In the genomic region with DNA sequence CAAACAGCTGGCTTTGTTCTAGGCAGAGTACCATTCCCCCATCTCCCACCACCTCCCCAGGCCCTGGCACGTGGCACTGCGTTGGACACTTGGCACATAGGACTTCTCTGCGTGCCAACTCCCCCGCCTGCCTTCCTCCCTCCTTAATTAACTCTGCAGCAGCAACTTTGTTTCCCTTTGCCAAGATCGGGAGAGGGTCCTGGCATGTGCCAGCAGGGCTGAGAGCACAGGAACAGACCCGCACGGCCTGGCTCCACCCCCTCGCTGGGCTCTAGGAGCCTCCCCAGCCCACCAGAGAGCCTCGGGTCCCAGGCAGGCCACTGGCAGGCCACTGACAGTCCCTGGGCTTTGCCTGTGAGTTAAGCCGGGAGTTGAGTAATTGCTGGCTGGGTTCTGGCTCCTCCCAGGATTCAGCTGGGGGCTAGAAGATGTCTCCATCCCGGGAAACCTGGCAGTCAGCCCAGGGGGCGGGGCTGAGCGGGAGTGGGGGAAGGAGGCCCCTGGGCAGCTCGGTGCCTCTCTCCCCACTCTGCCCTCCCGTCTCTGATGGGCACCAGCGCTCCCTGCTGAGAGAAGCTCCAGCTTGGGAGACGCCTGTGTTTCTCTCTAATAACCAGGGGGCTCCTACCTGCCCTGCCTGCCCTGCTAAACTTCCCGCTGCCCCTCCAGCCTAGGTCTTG, we compare ENCODE assay signal across 8 cellular contexts.
DNase-seq lines count a peak whose midpoint lies in the region; ATAC-seq, FAIRE-seq and TF ChIP-seq lines count a peak whose summit lies in the region.

No MANE protein-coding gene starts in this region.

- peaks cover 7 to 8% of the 10 kb centered on the region in 2 donors for H3K36me3 Mint-ChIP-seq in activated T-cell treated with anti-CD3 and anti-CD28 coated beads, Interleukin-2, amount 50 U/mL, for 72 hours (ENCODE audit: insufficient read depth in 2 of 2)

- intact Hi-C loops in HepG2 (cut with micrococcal nuclease; ENCODE audit: unreplicated experiment), result no loop called here

- no peaks in the 10 kb centered on the region for H3K36me3 ChIP-seq in HepG2 (replicated peaks in 1 of 2; ENCODE audit: control insufficient read depth in 1 of 2, insufficient read depth in 2 of 2, low read length in 2 of 2)
- no peaks in the 10 kb centered on the region for H3K36me3 ChIP-seq in upper lobe of left lung

- TF ChIP-seq EP300 in HepG2 (IDR thresholded peaks at IDR 0.05; ENCODE audit: low read depth in 2 of 2, low read length in 2 of 2) (no peak), HepG2 (CRISPR knock-in tag; IDR thresholded peaks at IDR 0.05; ENCODE audit: borderline replicate concordance) (no peak), upper lobe of left lung (IDR thresholded peaks at IDR 0.05) (no peak)

- H4K20me1 ChIP-seq in HepG2 (ENCODE audit: insufficient read depth, low read length), result no peaks in the 10 kb centered on the region

- no TSS peak for BruUV-seq in HepG2 (replicated peaks; lab: Mats Ljungman, UMichigan)

- H3K79me2 ChIP-seq in HepG2 (ENCODE audit: insufficient read depth, low read length), result no peaks in the 10 kb centered on the region

- no peak overlapping the region for H3K4me2 ChIP-seq in HepG2 (ENCODE audit: low read depth, low read length)

- H3K4me3 ChIP-seq in choroid plexus epithelial cell (ENCODE audit: low read depth, low read length), result no peak overlapping the region
- no peak overlapping the region for H3K4me3 ChIP-seq in HepG2 (replicated peaks in 1 of 3; ENCODE audit: insufficient read depth in 1 of 3, low read depth in 2 of 3, low read length in 3 of 3)
- no peak overlapping the region for H3K4me3 ChIP-seq in upper lobe of left lung

- no peak for FAIRE-seq in HepG2 (lab: Jason Lieb, UNC)

- TF ChIP-seq CTCF in choroid plexus epithelial cell (conservative IDR thresholded peaks at IDR 0.05; ENCODE audit: low read depth, low read length), result no peak
- TF ChIP-seq CTCF in HepG2 (CRISPR knock-in tag; IDR thresholded peaks at IDR 0.05), result no peak
- TF ChIP-seq CTCF in upper lobe of left lung (IDR thresholded peaks at IDR 0.05), result no peak

- peaks cover 14% of the 10 kb centered on the region for H3K27me3 Mint-ChIP-seq in activated T-cell treated with anti-CD3 and anti-CD28 coated beads, Interleukin-2, amount 50 U/mL, for 72 hours (ENCODE audit: low read depth)

- H3K4me1 ChIP-seq in HepG2 (ENCODE audit: insufficient read depth, low read length) (0 out of 2 replicates have a peak, but pooled peaks cover 5% of the 10 kb centered on the region), upper lobe of left lung (peaks cover 27 to 31% (median 27%) of the 10 kb centered on the region in 4 donors)

- DNase-seq in HCEC 1CT (peak; percentile 1), NCI-H460 (ENCODE audit: extremely low read depth, low read depth) (peak; percentile 3), choroid plexus epithelial cell (ENCODE audit: low read depth) (peak; percentile 49), HepG2 (ENCODE audit: low spot score) (peak; percentile 21), upper lobe of left lung (peak; percentile 52 to 93)
- DNase-seq in activated T-cell treated with anti-CD3 and anti-CD28 coated beads, Interleukin-2, amount 50 U/mL, for 72 hours, result no peak

- H3K27ac ChIP-seq in HepG2 (ENCODE audit: extremely low read length, insufficient read depth, low read length) (no peak overlapping the region), upper lobe of left lung (peak overlapping the region in 3 of 4 donors; percentile 37 to 53 (median 47))

- ATAC-seq in HepG2, result peak; percentile 68
- peak; percentile 58 to 80 for ATAC-seq in upper lobe of left lung (ENCODE audit: low FRiP score in 2 of 2)
- no peak for ATAC-seq in HG03139 (IDR thresholded peaks at IDR 0.05; ENCODE audit: unreplicated experiment)
- no peak for ATAC-seq in GM19324 (IDR thresholded peaks at IDR 0.05; ENCODE audit: low FRiP score, unreplicated experiment)
- no peak for ATAC-seq in activated T-cell treated with anti-CD3 and anti-CD28 coated beads, Interleukin-2, amount 50 U/mL, for 72 hours (replicated peaks in 1 of 2)

- CTCF ChIA-PET in HepG2 (lab: Yijun Ruan, JAX; ENCODE audit: low intra/inter-chr PET ratio, low total read pairs), result no interaction called here

- H3K4me1 Mint-ChIP-seq in activated T-cell treated with anti-CD3 and anti-CD28 coated beads, Interleukin-2, amount 50 U/mL, for 72 hours (ENCODE audit: low read depth), result peaks cover 4% of the 10 kb centered on the region

- POLR2A ChIA-PET in HepG2 (lab: Yijun Ruan, JAX), result no interaction called here

- peaks cover 4 to 65% of the 10 kb centered on the region in 2 experiments for H3K27me3 ChIP-seq in HepG2 (ENCODE audit: control insufficient read depth in 1 of 2, insufficient read depth in 2 of 2, low read length in 2 of 2)
- H3K27me3 ChIP-seq in upper lobe of left lung, result no peaks in the 10 kb centered on the region

- WGBS in HepG2 (ENCODE audit: low lambda C conversion rate), result 15% methylated on average over 16 of the region's 18 CpGs
- WGBS in upper lobe of left lung, 2 donors, result 13% methylated on average over 7 to 17 of the region's 18 CpGs

- H3K4me3 Mint-ChIP-seq in activated T-cell treated with anti-CD3 and anti-CD28 coated beads, Interleukin-2, amount 50 U/mL, for 72 hours, result no peak overlapping the region

- H3K9me3 Mint-ChIP-seq in activated T-cell treated with anti-CD3 and anti-CD28 coated beads, Interleukin-2, amount 50 U/mL, for 72 hours, result peaks cover 4 to 14% of the 10 kb centered on the region in 2 donors

- in situ Hi-C loops in HepG2 (cut with HindIII; ENCODE audit: extremely low pct_ligation_motif_present, low pct_unique_long_range_greater_than_20kb), result no loop called here

- no peak overlapping the region for H2AFZ ChIP-seq in HepG2 (ENCODE audit: low read length)

- TF ChIP-seq POLR2A in HepG2 (IDR thresholded peaks at IDR 0.05; ENCODE audit: insufficient read depth in 1 of 2, low read depth in 2 of 2, low read length in 2 of 2) (no peak), upper lobe of left lung (IDR thresholded peaks at IDR 0.05) (no peak)

- H3K27ac Mint-ChIP-seq in activated T-cell treated with anti-CD3 and anti-CD28 coated beads, Interleukin-2, amount 50 U/mL, for 72 hours, result no peak overlapping the region

- no peak for TF ChIP-seq RAD21 in HepG2 (CRISPR knock-in tag; IDR thresholded peaks at IDR 0.05)

- H3K9ac ChIP-seq in HepG2 (ENCODE audit: insufficient read depth, low read depth, low read length), result no peak overlapping the region

- H3K9me3 ChIP-seq in HepG2 (ENCODE audit: low read length) (no peaks in the 10 kb centered on the region), upper lobe of left lung (peaks cover 0 to 6% (median 2%) of the 10 kb centered on the region in 4 donors)

TF ChIP-seq in HepG2, 621 proteins besides CTCF, POLR2A, EP300 and RAD21 (continues in another document):
- TF ChIP-seq RBM22 (optimal IDR thresholded peaks at IDR 0.05; ENCODE audit: low read length) (no peak), GFI1 (CRISPR knock-in tag; IDR thresholded peaks at IDR 0.05; ENCODE audit: borderline replicate concordance) (no peak), ZBTB42 (CRISPR knock-in tag; IDR thresholded peaks at IDR 0.05) (no peak), ONECUT2 (CRISPR knock-in tag; IDR thresholded peaks at IDR 0.05) (no peak), IKZF5 (CRISPR knock-in tag; IDR thresholded peaks at IDR 0.05) (no peak), CREB1 (IDR thresholded peaks at IDR 0.05) (no peak), CREB1 (CRISPR knock-in tag; IDR thresholded peaks at IDR 0.05) (no peak), ZFP62 (CRISPR knock-in tag; IDR thresholded peaks at IDR 0.05) (no peak), U2AF1 (optimal IDR thresholded peaks at IDR 0.05; ENCODE audit: low read depth, low read length) (no peak), DNMT3B (CRISPR knock-in tag; conservative IDR thresholded peaks at IDR 0.05) (no peak), PHF5A (CRISPR knock-in tag; IDR thresholded peaks at IDR 0.05; ENCODE audit: low read depth, unreplicated experiment) (no peak), CBFB (CRISPR knock-in tag; IDR thresholded peaks at IDR 0.05) (no peak), HNRNPK (IDR thresholded peaks at IDR 0.05; ENCODE audit: low read depth, low read length, poor library complexity, severe bottlenecking) (no peak), SRSF1 (optimal IDR thresholded peaks at IDR 0.05; ENCODE audit: low read depth, low read length) (no peak), REL (CRISPR knock-in tag; conservative IDR thresholded peaks at IDR 0.05) (peak; percentile 53; the same call in 1 of the 2 replicates), MLX (CRISPR knock-in tag; IDR thresholded peaks at IDR 0.05) (no peak)
- TF ChIP-seq, protein P1, sequence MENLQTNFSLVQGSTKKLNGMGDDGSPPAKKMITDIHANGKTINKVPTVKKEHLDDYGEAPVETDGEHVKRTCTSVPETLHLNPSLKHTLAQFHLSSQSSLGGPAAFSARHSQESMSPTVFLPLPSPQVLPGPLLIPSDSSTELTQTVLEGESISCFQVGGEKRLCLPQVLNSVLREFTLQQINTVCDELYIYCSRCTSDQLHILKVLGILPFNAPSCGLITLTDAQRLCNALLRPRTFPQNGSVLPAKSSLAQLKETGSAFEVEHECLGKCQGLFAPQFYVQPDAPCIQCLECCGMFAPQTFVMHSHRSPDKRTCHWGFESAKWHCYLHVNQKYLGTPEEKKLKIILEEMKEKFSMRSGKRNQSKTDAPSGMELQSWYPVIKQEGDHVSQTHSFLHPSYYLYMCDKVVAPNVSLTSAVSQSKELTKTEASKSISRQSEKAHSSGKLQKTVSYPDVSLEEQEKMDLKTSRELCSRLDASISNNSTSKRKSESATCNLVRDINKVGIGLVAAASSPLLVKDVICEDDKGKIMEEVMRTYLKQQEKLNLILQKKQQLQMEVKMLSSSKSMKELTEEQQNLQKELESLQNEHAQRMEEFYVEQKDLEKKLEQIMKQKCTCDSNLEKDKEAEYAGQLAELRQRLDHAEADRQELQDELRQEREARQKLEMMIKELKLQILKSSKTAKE (CRISPR knock-in tag; IDR thresholded peaks at IDR 0.05; ENCODE audit: borderline replicate concordance), result 0 out of 2 replicates have a peak, but pooled peaks have one; percentile 14

Comparison
In these comparisons a context has a peak if more than half of its experiments do, and no peak if none do; other contexts are left out.
1. DNase-seq: peak in HCEC 1CT (single experiment), NCI-H460 (single experiment), choroid plexus epithelial cell (single experiment), HepG2 (single experiment) and upper lobe of left lung (2 of 2); none in activated T-cell treated with anti-CD3 and anti-CD28 coated beads, Interleukin-2, amount 50 U/mL, for 72 hours (0 of 2).
2. ATAC-seq: peak in HepG2 (single experiment) and upper lobe of left lung (2 of 2); none in HG03139 (single experiment), GM19324 (single experiment) and activated T-cell treated with anti-CD3 and anti-CD28 coated beads, Interleukin-2, amount 50 U/mL, for 72 hours (0 of 2).